Comparison of ENCODE assay signal across 31 cellular contexts in the genomic region with DNA sequence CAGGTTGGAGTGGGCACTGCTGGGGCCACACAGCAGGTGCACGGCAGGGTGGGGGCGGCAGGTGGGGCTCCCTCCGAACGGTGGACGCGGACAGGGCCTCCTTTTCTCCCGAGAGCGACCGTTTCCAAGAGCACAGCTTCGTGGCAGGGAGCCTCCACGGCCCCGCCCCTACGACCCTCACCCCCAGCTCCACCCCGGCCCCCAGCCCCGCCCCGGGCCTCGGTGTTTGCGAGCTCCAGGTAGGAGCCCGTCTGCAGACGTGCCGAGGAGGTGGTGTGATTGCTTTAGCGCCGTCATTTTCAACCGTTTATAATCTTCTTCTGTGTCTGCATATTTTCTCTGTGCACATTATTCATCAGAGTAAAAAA. TPM values are rescaled to one million over a fixed set of nuclear protein-coding genes. Genes with fewer than 3 reads are reported as not detected.
"Had no signal": no experiment of that assay in that cellular context is flagged by ENCODE, and none has a peak within 500 bp of the region (broad histone marks: within the 10 kb centered on the region; RNA-seq: fewer than 3 reads in every experiment).

No MANE protein-coding gene starts in this region.

- H3K27me3 ChIP-seq: MG63 had no signal

- H3K9me3 ChIP-seq: MG63, SJSA1 had no signal

- DNase-seq: IMR-90; Karpas-422; KG1; MG63; NCI-H1092; NCI-H1105 treated with DMSO at 0.1 percent for 48 hours; NCI-H1417 treated with DMSO at 0.1 percent for 48 hours; NCI-H146; NCI-H1694 treated with DMSO at 0.1 percent for 48 hours; NCI-H1930; NCI-H2081; NCI-H2107; NCI-H2171; NCI-H226; NCI-H446; NCI-H510A; NCI-H524 treated with DMSO at 0.1 percent for 48 hours; NCI-H69; NCI-H774; NK-92 treated with Interleukin-12 subunit alpha and Interleukin-12 subunit beta, amount 100 ng/mL, for 24 hours; PC-3; SIG-M5 had no signal

- H3K4me3 ChIP-seq: MG63, SJSA1, SK-N-MC had no signal

- H3K27ac ChIP-seq: SJSA1, SK-N-MC had no signal

- H3K36me3 ChIP-seq: MG63, SJSA1 had no signal

- H3K4me1 ChIP-seq: SJSA1 had no signal

- ATAC-seq: Panc1, PC-3 had no signal

RNA-seq across cellular contexts. Expression of gene GRIN1, which starts 8.8 kb away (rescaled TPM):
- total RNA-seq: HepG2, HT1080, IMR-90, Right ventricle myocardium superior, RPMI7951, SJSA1 had no signal

RNA-seq across cellular contexts. Expression of gene LRRC26, which starts 22.1 kb away (rescaled TPM):
- total RNA-seq: HepG2; HT1080; IMR-90; OCI-LY7; Right ventricle myocardium superior; RPMI7951; SJSA1; T-helper 1 cell treated with Interleukin-12 subunit alpha and Interleukin-12 subunit beta and Interleukin-4 antibody, amounts not matched to agents 30 ng/mL and 1 ng/mL, for 36 hours had no signal

RNA-seq across cellular contexts. Expression of gene TMEM210, which starts 24.1 kb away (rescaled TPM):
- total RNA-seq: HepG2; HT1080; IMR-90; OCI-LY7; PC-3; Right ventricle myocardium superior; RPMI7951; SJSA1; T-helper 1 cell treated with Interleukin-12 subunit alpha and Interleukin-12 subunit beta and Interleukin-4 antibody, amounts not matched to agents 30 ng/mL and 1 ng/mL, for 36 hours had no signal
